In the genomic region with DNA sequence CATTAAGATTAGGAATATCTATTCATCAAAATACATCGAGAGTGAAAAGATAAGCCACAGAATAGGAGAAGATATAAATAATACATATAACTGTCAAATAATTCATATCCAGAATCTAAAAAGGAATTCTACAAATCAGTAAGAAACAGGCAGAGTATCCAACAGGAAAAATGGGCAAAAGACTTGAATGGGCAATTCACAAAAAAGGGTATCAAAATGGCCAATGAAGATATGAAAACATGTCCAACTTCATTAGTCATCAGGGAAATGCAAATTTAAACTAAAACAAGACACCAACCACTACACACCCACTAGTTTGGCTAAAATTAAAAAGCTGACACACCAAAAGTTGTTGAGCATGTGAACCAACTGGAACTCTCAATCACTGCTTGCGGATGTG, we compare ENCODE assay signal across 8 cellular contexts.
"Had no signal": no experiment of that assay in that cellular context is flagged by ENCODE, and none has a peak within 500 bp of the region (broad histone marks: within the 10 kb centered on the region; RNA-seq: fewer than 3 reads in every experiment).

No MANE protein-coding gene starts in this region.

- ATAC-seq: HepG2 had no signal

- H3K4me2 ChIP-seq: KMS-11 had no signal

- H3K9ac ChIP-seq: KMS-11 had no signal

- H3K4me3 Mint-ChIP-seq: IgD-negative memory B cell had no signal

- FAIRE-seq: HepG2, HTR-8/SVneo had no signal

- H3K27ac Mint-ChIP-seq: IgD-negative memory B cell had no signal

- H3K27ac ChIP-seq: HL-60, KMS-11 had no signal

- DNase-seq: IMR-90, KBM-7, KG1 had no signal

- H3K4me1 Mint-ChIP-seq: IgD-negative memory B cell had no signal

- H3K36me3 Mint-ChIP-seq: IgD-negative memory B cell had no signal
